In the genomic region with DNA sequence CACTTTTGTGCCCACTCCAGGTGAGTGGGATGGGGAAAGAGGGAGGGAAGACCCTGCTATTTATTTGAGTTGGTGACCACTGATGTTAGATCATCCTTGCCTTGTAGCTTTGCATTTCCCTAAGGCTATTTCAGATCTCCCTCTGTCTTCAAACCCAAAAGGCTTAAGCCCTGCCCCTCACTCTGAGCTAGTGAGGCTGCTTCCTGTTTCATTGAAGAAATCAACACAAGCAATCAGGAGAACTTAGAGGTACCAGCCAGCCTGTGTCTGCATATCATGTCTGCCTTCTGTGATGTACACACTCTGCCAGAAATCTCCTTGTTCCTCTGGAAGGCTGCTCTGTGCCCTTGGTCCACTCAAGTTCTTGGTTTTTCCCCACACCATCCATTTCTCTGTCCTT, we compare ENCODE assay signal across 12 cellular contexts.
DNase-seq lines count a peak whose midpoint lies in the region; ATAC-seq and TF ChIP-seq lines count a peak whose summit lies in the region.
"Had no signal": no experiment of that assay in that cellular context is flagged by ENCODE, and none has a peak within 500 bp of the region (broad histone marks: within the 10 kb centered on the region; RNA-seq: fewer than 3 reads in every experiment).

No MANE protein-coding gene starts in this region.

- TF ChIP-seq POLR2A in esophagus squamous epithelium (IDR thresholded peaks at IDR 0.05) = no peak

- peaks cover 61% of the 10 kb centered on the region for H3K4me1 Mint-ChIP-seq in activated T-cell treated with anti-CD3 and anti-CD28 coated beads, Interleukin-2, amount 50 U/mL, for 72 hours (ENCODE audit: low read depth)
- H3K4me1 Mint-ChIP-seq in progenitor cell of endocrine pancreas (ENCODE audit: low read depth) = peaks cover 9% of the 10 kb centered on the region

- H3K27ac Mint-ChIP-seq in activated T-cell treated with anti-CD3 and anti-CD28 coated beads, Interleukin-2, amount 50 U/mL, for 72 hours = peak overlapping the region; percentile 83
- peak overlapping the region; percentile 0 for H3K27ac Mint-ChIP-seq in progenitor cell of endocrine pancreas

- H3K4me1 ChIP-seq in esophagus squamous epithelium = peaks cover 0 to 18% (median 0%) of the 10 kb centered on the region in 3 donors

- no peaks in the 10 kb centered on the region for H3K27me3 Mint-ChIP-seq in activated T-cell treated with anti-CD3 and anti-CD28 coated beads, Interleukin-2, amount 50 U/mL, for 72 hours (ENCODE audit: low read depth)
- H3K27me3 Mint-ChIP-seq in progenitor cell of endocrine pancreas = no peaks in the 10 kb centered on the region

- ATAC-seq in activated T-cell treated with anti-CD3 and anti-CD28 coated beads, Interleukin-2, amount 50 U/mL, for 72 hours (replicated peaks in 1 of 2) = no peak
- ATAC-seq in HG03432 (IDR thresholded peaks at IDR 0.05; ENCODE audit: unreplicated experiment) = no peak

- no peak overlapping the region for H3K27ac ChIP-seq in esophagus squamous epithelium
- H3K27ac ChIP-seq: testis had no signal

- H3K36me3 ChIP-seq in esophagus squamous epithelium = no peaks in the 10 kb centered on the region

- peaks cover 0 to 3% of the 10 kb centered on the region in 2 donors for H3K36me3 Mint-ChIP-seq in activated T-cell treated with anti-CD3 and anti-CD28 coated beads, Interleukin-2, amount 50 U/mL, for 72 hours (ENCODE audit: insufficient read depth in 2 of 2)
- H3K36me3 Mint-ChIP-seq in progenitor cell of endocrine pancreas (ENCODE audit: insufficient read depth) = peaks cover 3% of the 10 kb centered on the region

- no peaks in the 10 kb centered on the region for H3K9me3 ChIP-seq in esophagus squamous epithelium
- H3K9me3 ChIP-seq: testis had no signal

- peaks cover 0 to 2% of the 10 kb centered on the region in 2 donors for H3K9me3 Mint-ChIP-seq in activated T-cell treated with anti-CD3 and anti-CD28 coated beads, Interleukin-2, amount 50 U/mL, for 72 hours
- H3K9me3 Mint-ChIP-seq in progenitor cell of endocrine pancreas (ENCODE audit: low read depth) = no peaks in the 10 kb centered on the region

- DNase-seq in activated T-cell treated with anti-CD3 and anti-CD28 coated beads, Interleukin-2, amount 50 U/mL, for 72 hours = no peak
- no peak for DNase-seq in activated T-cell treated with anti-CD3 and anti-CD28 coated beads, Interleukin-2, amount 50 U/mL, for 1 hour
- DNase-seq in MV-4-11 (lab: John Stamatoyannopoulos, UW) (peak; percentile 60), astrocyte of the hippocampus (ENCODE audit: low read depth, low spot score) (peak; percentile 10), progenitor cell of endocrine pancreas (ENCODE audit: low spot score, unreplicated experiment) (no peak), esophagus squamous epithelium (lab: John Stamatoyannopoulos, UW) (no peak), NCI-H526 (lab: John Stamatoyannopoulos, UW) (no peak)
- DNase-seq: effector CD8-positive, alpha-beta T cell; NCI-H2107; retina; testis had no signal

- H3K27me3 ChIP-seq in esophagus squamous epithelium = no peaks in the 10 kb centered on the region
- H3K27me3 ChIP-seq: testis had no signal

- TF ChIP-seq CTCF in progenitor cell of endocrine pancreas (IDR thresholded peaks at IDR 0.05; ENCODE audit: unreplicated experiment) = no peak
- TF ChIP-seq CTCF in esophagus squamous epithelium (IDR thresholded peaks at IDR 0.05) = no peak

- H3K4me3 Mint-ChIP-seq in activated T-cell treated with anti-CD3 and anti-CD28 coated beads, Interleukin-2, amount 50 U/mL, for 72 hours = peak overlapping the region in 1 of 2 donors; percentile 21
- no peak overlapping the region for H3K4me3 Mint-ChIP-seq in progenitor cell of endocrine pancreas (ENCODE audit: low read depth)

- no peak overlapping the region for H3K4me3 ChIP-seq in esophagus squamous epithelium
- H3K4me3 ChIP-seq: testis had no signal

- intact Hi-C loops in esophagus squamous epithelium (cut with DNase I) = no loop called here

Comparison
In these comparisons a context has a peak if more than half of its experiments do, and no peak if none do; other contexts are left out.
1. DNase-seq: peak in MV-4-11 (single experiment) and astrocyte of the hippocampus (single experiment); none in activated T-cell treated with anti-CD3 and anti-CD28 coated beads, Interleukin-2, amount 50 U/mL, for 72 hours (0 of 2), activated T-cell treated with anti-CD3 and anti-CD28 coated beads, Interleukin-2, amount 50 U/mL, for 1 hour (single experiment), progenitor cell of endocrine pancreas (single experiment), esophagus squamous epithelium (single experiment) and NCI-H526 (0 of 2).